ENCODE assay signal across 8 cellular contexts in the genomic region with DNA sequence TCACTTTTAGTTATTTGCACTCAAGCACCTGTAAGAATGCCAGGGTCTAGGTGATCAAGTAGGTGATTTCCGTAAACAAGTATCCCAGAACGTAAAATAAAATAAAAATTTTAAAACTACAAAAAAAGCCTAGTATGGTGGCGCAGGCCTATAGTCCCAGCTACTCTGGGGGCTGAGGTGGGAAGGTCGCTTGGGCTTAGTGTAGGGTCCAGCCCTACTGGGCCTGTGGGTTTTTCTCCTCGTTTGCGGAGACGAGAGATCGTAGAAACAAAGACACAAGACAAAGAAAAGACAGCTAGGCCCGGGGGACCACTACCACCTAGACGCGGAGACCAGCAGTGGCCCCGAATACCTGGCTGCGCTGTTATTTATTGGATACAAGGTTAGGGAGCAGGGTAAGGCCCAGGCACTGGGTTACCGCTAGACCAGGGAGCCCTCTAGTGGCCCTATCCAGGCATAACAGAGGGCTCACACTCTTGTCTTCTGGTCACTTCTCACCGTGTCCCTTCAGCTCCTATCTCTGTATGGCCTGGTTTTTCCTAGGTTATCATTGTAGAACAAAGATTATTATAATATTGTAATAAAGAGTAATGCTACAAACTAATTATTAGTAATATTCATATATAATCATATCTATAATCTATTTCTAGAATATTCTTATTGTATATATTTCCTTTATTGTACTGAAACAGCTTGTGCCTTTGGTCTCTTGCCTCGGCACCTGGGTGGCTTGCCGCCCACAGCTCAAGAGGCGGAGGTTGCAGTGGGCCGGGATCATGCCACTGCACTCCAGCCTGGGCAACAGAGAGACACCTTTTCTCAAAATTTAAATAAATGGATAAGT. TPM values are rescaled to one million over a fixed set of nuclear protein-coding genes. Genes with fewer than 3 reads are reported as not detected.
A peak's percentile ranks its signal among the peaks of the same experiment; 100 is the strongest.
DNase-seq lines count a peak whose midpoint lies in the region; ATAC-seq and TF ChIP-seq lines count a peak whose summit lies in the region.

No MANE protein-coding gene starts in this region.

- RAD21 ChIA-PET in HCT116 (lab: Charles Lee; ENCODE audit: low non-redundant PET in 1 of 2, low total read pairs in 2 of 2, uncharacterized antibody in 2 of 2, unreplicated experiment in 2 of 2), result no interaction called here

- H3K9me3 Mint-ChIP-seq in activated T-cell treated with anti-CD3 and anti-CD28 coated beads, Interleukin-2, amount 50 U/mL, for 4 hours, result no peaks in the 10 kb centered on the region

- TF ChIP-seq CTCF in DND-41 (IDR thresholded peaks at IDR 0.05; ENCODE audit: borderline replicate concordance, extremely low read depth, low read length, poor library complexity, severe bottlenecking) (peak; percentile 61), HCT116 (IDR thresholded peaks at IDR 0.05 in 2 of 3, conservative IDR thresholded peaks at IDR 0.05 in 1 of 3; ENCODE audit: borderline replicate concordance in 1 of 3, insufficient read depth in 1 of 3, low read depth in 2 of 3, low read length in 2 of 3) (peak; percentile 52 to 60 (median 54)), foreskin keratinocyte (conservative IDR thresholded peaks at IDR 0.05) (peak; percentile 63), psoas muscle (IDR thresholded peaks at IDR 0.05) (peak; percentile 63)

- BruUV-seq in HCT116 (replicated peaks; lab: Mats Ljungman, UMichigan), result no TSS peak

- TF ChIP-seq POLR2A in HCT116 (IDR thresholded peaks at IDR 0.05; ENCODE audit: borderline replicate concordance, extremely low read depth, insufficient read depth, insufficient read length), result no peak

- no peaks in the 10 kb centered on the region for H3K9me2 ChIP-seq in HCT116 (ENCODE audit: insufficient read depth)

- no peaks in the 10 kb centered on the region for H3K27me3 ChIP-seq in DND-41 (ENCODE audit: insufficient read depth, low read length, poor library complexity)
- H3K27me3 ChIP-seq in HCT116 (ENCODE audit: insufficient read depth, low read length), result no peaks in the 10 kb centered on the region
- H3K27me3 ChIP-seq in foreskin keratinocyte, result no peaks in the 10 kb centered on the region
- H3K27me3 ChIP-seq in psoas muscle (ENCODE audit: insufficient read depth in 3 of 3, low read length in 2 of 3), result no peaks in the 10 kb centered on the region

- DNase-seq in DND-41 (peak; percentile 36), HCT116 (ENCODE audit: low read depth, low spot score) (peak; percentile 6), NOMO-1 treated with DMSO at 0.1 percent for 48 hours (lab: John Stamatoyannopoulos, UW; ENCODE audit: unreplicated experiment) (peak; percentile 20), foreskin keratinocyte (peak in 1 of 2 donors; percentile 0), psoas muscle (peak; percentile 25 to 56), HuH-7.5 (ENCODE audit: low spot score) (no peak), 8988T (no peak)
- peak; percentile 31 for DNase-seq in activated T-cell treated with anti-CD3 and anti-CD28 coated beads, Interleukin-2, amount 50 U/mL, for 4 hours

- H3K4me3 ChIP-seq in DND-41 (ENCODE audit: low read depth in 1 of 2, low read length in 2 of 2) (no peak overlapping the region), HCT116 (replicated peaks in 1 of 2; ENCODE audit: low read depth in 1 of 2, low read length in 2 of 2) (no peak overlapping the region), psoas muscle (no peak overlapping the region)

- POLR2A ChIA-PET in HCT116 (lab: Charles Lee), result no interaction called here

- intact Hi-C loops in HCT116 (cut with micrococcal nuclease) (loop anchor here (5.0 kb wide), 1 partner anchor 300 kb away; no protein-coding TSS in a partner anchor), psoas muscle (cut with DNase I) (loop anchor here in 1 of 2 donors (5.0 kb wide), 1 partner anchor 300 kb away; no protein-coding TSS in a partner anchor)

- H4K20me1 ChIP-seq in DND-41 (ENCODE audit: insufficient read depth, low read length) (no peaks in the 10 kb centered on the region), HCT116 (ENCODE audit: insufficient read depth) (no peaks in the 10 kb centered on the region)

- H3K27ac ChIP-seq in DND-41 (ENCODE audit: low read length) (no peak overlapping the region), HCT116 (ENCODE audit: low read depth, low read length) (no peak overlapping the region), foreskin keratinocyte (no peak overlapping the region), psoas muscle (no peak overlapping the region)

- H3K79me2 ChIP-seq in DND-41 (ENCODE audit: insufficient read depth, low read length) (no peaks in the 10 kb centered on the region), HCT116 (ENCODE audit: insufficient read depth, low read length) (no peaks in the 10 kb centered on the region)

- H3K4me3 Mint-ChIP-seq in activated T-cell treated with anti-CD3 and anti-CD28 coated beads, Interleukin-2, amount 50 U/mL, for 4 hours, result no peak overlapping the region

- H3K27me3 Mint-ChIP-seq in activated T-cell treated with anti-CD3 and anti-CD28 coated beads, Interleukin-2, amount 50 U/mL, for 4 hours (ENCODE audit: low read depth), result no peaks in the 10 kb centered on the region

- no peak overlapping the region for H3K4me2 ChIP-seq in DND-41 (ENCODE audit: insufficient read depth, low read length)
- no peak overlapping the region for H3K4me2 ChIP-seq in HCT116 (ENCODE audit: low read length)

- peak; percentile 73 for ATAC-seq in DND-41 (ENCODE audit: insufficient read depth, low read depth)
- ATAC-seq in HCT116, result peak; percentile 90
- peak in 1 of 2 donors; percentile 58 for ATAC-seq in activated T-cell treated with anti-CD3 and anti-CD28 coated beads, Interleukin-2, amount 50 U/mL, for 4 hours
- ATAC-seq in foreskin keratinocyte, result peak; percentile 78
- ATAC-seq in psoas muscle, result peak in 2 of 4 donors; percentile 56 to 65

- 40 to 48% (median 48%) methylated on average over 19 of the region's 19 CpGs for WGBS in psoas muscle, 3 donors

- H3K9ac ChIP-seq in DND-41 (ENCODE audit: low read depth, low read length) (no peak overlapping the region), HCT116 (ENCODE audit: low read length) (no peak overlapping the region)

- CTCF ChIA-PET in HCT116 (lab: Charles Lee), result interaction anchor here (0.9 to 1.5 kb wide), 4 partner anchors 9 to 306 kb away, joined by 4 to 6 read pairs (median 5); no protein-coding TSS in a partner anchor

- no peaks in the 10 kb centered on the region for H3K4me1 Mint-ChIP-seq in activated T-cell treated with anti-CD3 and anti-CD28 coated beads, Interleukin-2, amount 50 U/mL, for 4 hours (ENCODE audit: low read depth)

- H2AFZ ChIP-seq in DND-41 (ENCODE audit: low read depth, low read length) (no peak overlapping the region), HCT116 (ENCODE audit: low read depth, low read length, poor library complexity, severe bottlenecking) (no peak overlapping the region)

- TF ChIP-seq RAD21 in HCT116 (IDR thresholded peaks at IDR 0.05; ENCODE audit: low read depth), result peak; percentile 51

- H3K36me3 ChIP-seq in DND-41 (ENCODE audit: insufficient read depth, low read length) (no peaks in the 10 kb centered on the region), HCT116 (ENCODE audit: control insufficient read depth in 1 of 2, insufficient read depth in 2 of 2, low read length in 2 of 2) (no peaks in the 10 kb centered on the region), psoas muscle (ENCODE audit: insufficient read depth in 1 of 2, low read depth in 1 of 2) (no peaks in the 10 kb centered on the region)

- H3K36me3 Mint-ChIP-seq in activated T-cell treated with anti-CD3 and anti-CD28 coated beads, Interleukin-2, amount 50 U/mL, for 4 hours (ENCODE audit: insufficient read depth), result no peaks in the 10 kb centered on the region

- H3K9me3 ChIP-seq in DND-41 (ENCODE audit: insufficient read depth, low read length, severe bottlenecking), result no peaks in the 10 kb centered on the region
- no peaks in the 10 kb centered on the region for H3K9me3 ChIP-seq in HCT116 (ENCODE audit: control insufficient read depth in 1 of 2, insufficient read depth in 1 of 2, low read depth in 1 of 2, low read length in 2 of 2)
- no peaks in the 10 kb centered on the region for H3K9me3 ChIP-seq in psoas muscle

- H3K4me1 ChIP-seq in DND-41 (ENCODE audit: insufficient read depth, low read length), result no peaks in the 10 kb centered on the region
- H3K4me1 ChIP-seq in HCT116 (ENCODE audit: control insufficient read depth in 1 of 2, insufficient read depth in 2 of 2, low read length in 2 of 2), result no peaks in the 10 kb centered on the region
- no peaks in the 10 kb centered on the region for H3K4me1 ChIP-seq in foreskin keratinocyte
- no peaks in the 10 kb centered on the region for H3K4me1 ChIP-seq in psoas muscle

TF ChIP-seq in HCT116, 20 proteins besides CTCF, POLR2A, EP300 and RAD21:
- TF ChIP-seq SP1 (IDR thresholded peaks at IDR 0.05; ENCODE audit: low read depth) (no peak), YY1 (IDR thresholded peaks at IDR 0.05; ENCODE audit: extremely low read depth, insufficient replicate concordance, low read depth, low read length) (no peak), JUND (IDR thresholded peaks at IDR 0.05) (no peak)

RNA-seq across cellular contexts. Expression of a gene that starts 38.4 kb away (rescaled TPM):
- total RNA-seq in HCT116 (2021; ENCODE audit: unreplicated experiment) (not detected), foreskin keratinocyte (not detected in 2 replicates), psoas muscle (not detected)
- not detected in 2 replicates for polyA plus RNA-seq in HCT116 (2012)
- total RNA-seq in activated T-cell treated with anti-CD3 and anti-CD28 coated beads, Interleukin-2, amount 50 U/mL, for 4 hours, result not detected
- polyA plus RNA-seq in foreskin keratinocyte (not detected in 2 replicates), psoas muscle (not detected)

RNA-seq across cellular contexts. Expression of a gene that starts 38.6 kb away (rescaled TPM):
- total RNA-seq in HCT116 (2021; ENCODE audit: unreplicated experiment) (not detected), foreskin keratinocyte (not detected in 2 replicates), psoas muscle (not detected)
- polyA plus RNA-seq in HCT116 (2012), result not detected in 2 replicates
- total RNA-seq in activated T-cell treated with anti-CD3 and anti-CD28 coated beads, Interleukin-2, amount 50 U/mL, for 4 hours, result not detected
- polyA plus RNA-seq in foreskin keratinocyte (not detected in 2 replicates), psoas muscle (not detected)

RNA-seq across cellular contexts. Expression of a gene that starts 41.9 kb away (rescaled TPM):
- total RNA-seq in HCT116 (2021; ENCODE audit: unreplicated experiment) (23.2 TPM), foreskin keratinocyte (23.5 and 23.8 TPM in 2 replicates), psoas muscle (10 to 100 TPM; 17.8 to 21.1 (median 20.4) TPM)
- polyA plus RNA-seq in HCT116 (2012), result 6.3 and 9.3 TPM in 2 replicates
- total RNA-seq in activated T-cell treated with anti-CD3 and anti-CD28 coated beads, Interleukin-2, amount 50 U/mL, for 4 hours, result 10 to 100 TPM; 25.6 to 29.0 (median 25.8) TPM
- polyA plus RNA-seq in foreskin keratinocyte (9.9 and 11.7 TPM in 2 replicates), psoas muscle (10 to 100 TPM in 2 of 3 donors, 1 to 10 TPM in 1; 8.9 to 18.5 (median 12.2) TPM)

RNA-seq across cellular contexts. Expression of a gene that starts 53.4 kb away (rescaled TPM):
- total RNA-seq in HCT116 (2021; ENCODE audit: unreplicated experiment) (10.8 TPM), foreskin keratinocyte (15.3 and 17.0 TPM in 2 replicates), psoas muscle (10 to 100 TPM in 1 of 4 donors, 1 to 10 TPM in 3; 8.8 to 11.8 (median 9.1) TPM)
- polyA plus RNA-seq in HCT116 (2012), result 5.2 and 7.1 TPM in 2 replicates
- 10 to 100 TPM; 11.4 to 13.7 (median 12.2) TPM for total RNA-seq in activated T-cell treated with anti-CD3 and anti-CD28 coated beads, Interleukin-2, amount 50 U/mL, for 4 hours
- polyA plus RNA-seq in foreskin keratinocyte (5.6 and 7.1 TPM in 2 replicates), psoas muscle (10 to 100 TPM in 1 of 3 donors, 1 to 10 TPM in 2; 7.9 to 16.9 (median 8.0) TPM)

Comparison
In these comparisons a context has a peak if more than half of its experiments do, and no peak if none do; other contexts are left out.
1. DNase-seq: peak in DND-41 (single experiment), HCT116 (single experiment), NOMO-1 treated with DMSO at 0.1 percent for 48 hours (single experiment), activated T-cell treated with anti-CD3 and anti-CD28 coated beads, Interleukin-2, amount 50 U/mL, for 4 hours (single experiment) and psoas muscle (2 of 2); none in HuH-7.5 (single experiment) and 8988T (single experiment).
2. Peak in every context shown above with its lines, with median percentiles within 50 percentile points of each other: CTCF ChIP-seq.